Comparison of ENCODE assay signal across 24 cellular contexts in the genomic region with DNA sequence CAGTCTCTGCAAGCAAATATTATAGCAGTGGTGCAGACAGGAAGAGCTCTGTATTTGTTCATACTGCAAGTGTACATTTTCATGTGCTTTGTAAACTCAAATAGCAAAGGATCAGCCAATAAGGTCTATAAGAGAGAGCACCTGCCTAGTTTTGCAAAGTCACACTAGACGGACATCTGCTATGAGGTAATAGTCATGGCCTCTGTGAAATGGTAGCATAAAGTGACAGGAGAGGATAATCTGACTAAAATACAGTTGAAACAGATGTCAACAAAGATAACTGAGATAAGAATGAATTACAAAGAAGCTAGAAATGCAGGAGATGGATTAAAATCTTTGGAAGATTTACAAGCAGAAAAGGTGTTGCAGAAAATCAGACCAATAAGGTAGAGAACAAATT.
DNase-seq lines count a peak whose midpoint lies in the region; TF ChIP-seq lines count a peak whose summit lies in the region.
"Had no signal": no experiment of that assay in that cellular context is flagged by ENCODE, and none has a peak within 500 bp of the region (broad histone marks: within the 10 kb centered on the region; RNA-seq: fewer than 3 reads in every experiment).

No MANE protein-coding gene starts in this region.

- TF ChIP-seq POLR2A in erythroblast (IDR thresholded peaks at IDR 0.05; ENCODE audit: low read length), result no peak

- H3K9me3 Mint-ChIP-seq in HFFc6, result no peaks in the 10 kb centered on the region

- no peaks in the 10 kb centered on the region for H3K4me1 Mint-ChIP-seq in HFFc6 (ENCODE audit: low read depth)
- H3K4me1 Mint-ChIP-seq: activated B cell treated with CpG ODN at 0.5 μM for 24 hours had no signal

- H3K27ac Mint-ChIP-seq in HFFc6, result no peak overlapping the region
- H3K27ac Mint-ChIP-seq: activated B cell treated with CpG ODN at 0.5 μM for 24 hours; activated naive CD4-positive, alpha-beta T cell treated with anti-CD3 and anti-CD28 coated beads, Interleukin-2, amount 10 ng/mL, durations not matched to agents 7 days and 5 days; activated T-helper 1 cell treated with anti-CD3 and anti-CD28 coated beads, Interleukin-12 subunit alpha, Interleukin-12 subunit beta, Interleukin-2, Interleukin-4 antibody, amounts not matched to agents 30 ng/mL and 10 ng/mL and 1 ng/mL, durations not matched to agents 14 hours and 24 hours and 36 hours; effector memory CD8-positive, alpha-beta T cell had no signal

- H3K4me3 Mint-ChIP-seq in HFFc6, result no peak overlapping the region
- H3K4me3 Mint-ChIP-seq: activated B cell treated with CpG ODN at 0.5 μM for 24 hours; activated naive CD4-positive, alpha-beta T cell treated with anti-CD3 and anti-CD28 coated beads, Interleukin-2, amount 10 ng/mL, durations not matched to agents 7 days and 5 days; activated T-helper 1 cell treated with anti-CD3 and anti-CD28 coated beads, Interleukin-12 subunit alpha, Interleukin-12 subunit beta, Interleukin-2, Interleukin-4 antibody, amounts not matched to agents 30 ng/mL and 10 ng/mL and 1 ng/mL, durations not matched to agents 14 hours and 24 hours and 36 hours; effector memory CD8-positive, alpha-beta T cell had no signal

- H3K27me3 Mint-ChIP-seq in HFFc6 (ENCODE audit: insufficient read depth), result peaks cover 3% of the 10 kb centered on the region

- TF ChIP-seq CTCF in HFFc6 (IDR thresholded peaks at IDR 0.05), result no peak

- DNase-seq in NCI-H2171 treated with DMSO at 0.1 percent for 48 hours (lab: John Stamatoyannopoulos, UW) (peak; percentile 74), NCI-H2171 (lab: John Stamatoyannopoulos, UW) (no peak), NCI-H2081 (lab: John Stamatoyannopoulos, UW) (peak; percentile 11 to 79), NCI-H69 (lab: John Stamatoyannopoulos, UW) (peak; percentile 65), erythroblast (lab: John Stamatoyannopoulos, UW) (peak; percentile 13 to 62), NK-92 (lab: John Stamatoyannopoulos, UW; ENCODE audit: unreplicated experiment) (no peak), 8988T (no peak), HFFc6 (no peak)
- DNase-seq: activated B cell treated with CpG ODN at 0.5 μM for 24 hours; activated CD4-positive, alpha-beta T cell treated with anti-CD3 and anti-CD28 coated beads, Interleukin-2, amount 50 U/mL, for 4 hours; activated naive CD4-positive, alpha-beta T cell treated with anti-CD3 and anti-CD28 coated beads, Interleukin-2, amount 10 ng/mL, durations not matched to agents 7 days and 5 days; amygdala; BE2C; colonic mucosa; effector memory CD8-positive, alpha-beta T cell; foreskin keratinocyte; heart right ventricle; IMR-90; left cardiac atrium; MG63; right lobe of liver; stimulated activated naive CD8-positive, alpha-beta T cell treated with anti-CD3 and anti-CD28 coated beads, Interleukin-15, Interleukin-2, amounts not matched to agents 100 U/mL and 50 U/mL, for 24 hours; T-helper 9 cell had no signal

- no peaks in the 10 kb centered on the region for H3K36me3 Mint-ChIP-seq in HFFc6 (ENCODE audit: low read depth)

Comparison
In these comparisons a context has a peak if more than half of its experiments do, and no peak if none do; other contexts are left out.
1. DNase-seq: peak in NCI-H2171 treated with DMSO at 0.1 percent for 48 hours (single experiment), NCI-H2081 (2 of 2), NCI-H69 (single experiment) and erythroblast (2 of 2); none in NCI-H2171 (single experiment), NK-92 (single experiment), 8988T (single experiment) and HFFc6 (single experiment).